12 cellular contexts compared by ENCODE assay signal in the genomic region with DNA sequence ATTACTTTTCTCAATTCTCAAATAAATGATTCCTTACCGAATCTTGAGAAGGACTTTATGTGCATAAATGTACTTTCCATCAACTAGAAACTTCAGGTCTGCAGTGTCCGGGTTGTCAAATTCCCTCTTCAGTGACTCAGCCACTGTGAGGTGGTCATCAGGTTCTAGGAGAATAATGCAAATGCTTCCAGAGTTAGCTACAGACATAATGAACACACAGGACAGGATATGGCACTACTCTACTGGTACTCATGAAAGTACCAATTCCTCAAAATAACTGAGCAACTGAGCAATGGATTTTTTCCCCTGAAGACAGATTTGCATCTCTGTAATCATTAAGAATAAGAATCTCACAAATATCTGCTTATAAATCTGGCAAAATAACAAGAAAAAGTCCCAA. TPM values are rescaled to one million over a fixed set of nuclear protein-coding genes. Genes with fewer than 3 reads are reported as not detected.
DNase-seq lines count a peak whose midpoint lies in the region; ATAC-seq and TF ChIP-seq lines count a peak whose summit lies in the region.
"Had no signal": no experiment of that assay in that cellular context is flagged by ENCODE, and none has a peak within 500 bp of the region (broad histone marks: within the 10 kb centered on the region; RNA-seq: fewer than 3 reads in every experiment).

No MANE protein-coding gene starts in this region.

- H3K36me3 ChIP-seq in transverse colon (no peaks in the 10 kb centered on the region), mesendoderm (ENCODE audit: control insufficient read depth, insufficient read depth, low read length) (no peaks in the 10 kb centered on the region)
- H3K36me3 ChIP-seq: thoracic aorta had no signal

- ATAC-seq in GM19452 (IDR thresholded peaks at IDR 0.05; ENCODE audit: unreplicated experiment) = peak; percentile 23
- peak; percentile 32 for ATAC-seq in HG03460 (IDR thresholded peaks at IDR 0.05; ENCODE audit: unreplicated experiment)
- ATAC-seq in HG03175 (IDR thresholded peaks at IDR 0.05; ENCODE audit: unreplicated experiment) = no peak

- H3K56ac ChIP-seq in mesendoderm (ENCODE audit: low read length) = no peak overlapping the region

- H3K79me2 ChIP-seq in mesendoderm (ENCODE audit: control insufficient read depth, insufficient read depth, low read length) = no peaks in the 10 kb centered on the region

- H3K27me3 Mint-ChIP-seq in CD14-positive monocyte (ENCODE audit: low read depth in 3 of 3) = peaks cover 0 to 3% (median 0%) of the 10 kb centered on the region in 3 donors
- H3K27me3 Mint-ChIP-seq in dendritic cell treated with granulocyte-macrophage colony-stimulating factor and Interleukin-4, amounts not matched to agents 40 ng/mL and 50 ng/mL, for 4 days = no peaks in the 10 kb centered on the region

- TF ChIP-seq CTCF in CD14-positive monocyte (IDR thresholded peaks at IDR 0.05) = no peak
- TF ChIP-seq CTCF in transverse colon (IDR thresholded peaks at IDR 0.05) = no peak

- peaks cover 0 to 3% (median 0%) of the 10 kb centered on the region in 7 donors for H3K9me3 Mint-ChIP-seq in CD14-positive monocyte
- H3K9me3 Mint-ChIP-seq in dendritic cell treated with granulocyte-macrophage colony-stimulating factor and Interleukin-4, amounts not matched to agents 40 ng/mL and 50 ng/mL, for 4 days = no peaks in the 10 kb centered on the region

- H3K9me3 ChIP-seq in transverse colon = no peaks in the 10 kb centered on the region
- H3K9me3 ChIP-seq: thoracic aorta had no signal

- H2AK5ac ChIP-seq in mesendoderm (ENCODE audit: low read length) = no peak overlapping the region

- H3K23ac ChIP-seq in mesendoderm (ENCODE audit: low read length) = no peak overlapping the region

- in situ Hi-C loops in transverse colon (cut with MboI; ENCODE audit: low pct_ligation_motif_present in 1 of 4, low pct_unique_long_range_greater_than_20kb in 1 of 4, low sequenced_read_pairs in 3 of 4) = no loop called here

- no peak overlapping the region for H3K4ac ChIP-seq in mesendoderm (ENCODE audit: low read depth, low read length)

- H4K8ac ChIP-seq in mesendoderm (ENCODE audit: low read depth, low read length) = no peak overlapping the region

- no peak for TF ChIP-seq EP300 in transverse colon (IDR thresholded peaks at IDR 0.05; ENCODE audit: low read depth)

- no peak overlapping the region for H2BK120ac ChIP-seq in mesendoderm (ENCODE audit: low read depth, low read length)

- H4K5ac ChIP-seq in mesendoderm (ENCODE audit: low read length) = no peak overlapping the region

- H3K4me2 ChIP-seq in mesendoderm (ENCODE audit: low read length) = no peak overlapping the region

- no peak for TF ChIP-seq POLR2A in transverse colon (IDR thresholded peaks at IDR 0.05)

- H3K27ac ChIP-seq in transverse colon (peak overlapping the region in 1 of 4 donors; percentile 60), mesendoderm (ENCODE audit: low read depth, low read length) (no peak overlapping the region)
- H3K27ac ChIP-seq: thoracic aorta had no signal

- no peak overlapping the region for H3K18ac ChIP-seq in mesendoderm (ENCODE audit: low read length)

- H3K79me1 ChIP-seq in mesendoderm (ENCODE audit: low read length) = no peaks in the 10 kb centered on the region

- 83 to 100% methylated on average over 1 to 2 of the region's 2 CpGs for WGBS in transverse colon (ENCODE audit: low coverage in 1 of 2), 2 donors
- no CpG with 5 or more reads among the region's 2 CpGs for WGBS in mesendoderm (ENCODE audit: extremely low coverage, insufficient coverage, low lambda C conversion rate)

- no peak for DNase-seq in CD14-positive monocyte (ENCODE audit: low spot score)
- no peak for DNase-seq in transverse colon
- DNase-seq in mesendoderm = no peak
- DNase-seq in central memory CD4-positive, alpha-beta T cell = no peak
- DNase-seq: activated CD8-positive, alpha-beta memory T cell treated with anti-CD3 and anti-CD28 coated beads, Interleukin-2, amount 50 U/mL, for 4 hours; DMS79 treated with DMSO at 0.1 percent for 48 hours; NCI-H187 treated with DMSO at 0.1 percent for 48 hours had no signal

- peaks cover 0 to 10% (median 0%) of the 10 kb centered on the region in 4 donors for H3K4me1 ChIP-seq in transverse colon
- peaks cover 5% of the 10 kb centered on the region for H3K4me1 ChIP-seq in mesendoderm (ENCODE audit: control insufficient read depth, low read depth, low read length)

- H3K27me3 ChIP-seq in transverse colon (no peaks in the 10 kb centered on the region), mesendoderm (ENCODE audit: insufficient read depth, low read length, poor library complexity) (no peaks in the 10 kb centered on the region)

- peaks cover 81% of the 10 kb centered on the region for H3K4me1 Mint-ChIP-seq in CD14-positive monocyte
- peaks cover 88% of the 10 kb centered on the region for H3K4me1 Mint-ChIP-seq in dendritic cell treated with granulocyte-macrophage colony-stimulating factor and Interleukin-4, amounts not matched to agents 40 ng/mL and 50 ng/mL, for 4 days (ENCODE audit: low read depth)

- no peak overlapping the region for H3K4me3 ChIP-seq in transverse colon
- H3K4me3 ChIP-seq in mesendoderm (ENCODE audit: low read length) = no peak overlapping the region
- H3K4me3 ChIP-seq: thoracic aorta had no signal

- no peak overlapping the region for H3K9ac ChIP-seq in mesendoderm (ENCODE audit: low read length)

- H3K4me3 Mint-ChIP-seq in CD14-positive monocyte = no peak overlapping the region
- H3K4me3 Mint-ChIP-seq in dendritic cell treated with granulocyte-macrophage colony-stimulating factor and Interleukin-4, amounts not matched to agents 40 ng/mL and 50 ng/mL, for 4 days = peak overlapping the region; percentile 9

- peaks cover 56 to 82% of the 10 kb centered on the region in 2 donors for H3K36me3 Mint-ChIP-seq in CD14-positive monocyte
- peaks cover 94% of the 10 kb centered on the region for H3K36me3 Mint-ChIP-seq in dendritic cell treated with granulocyte-macrophage colony-stimulating factor and Interleukin-4, amounts not matched to agents 40 ng/mL and 50 ng/mL, for 4 days (ENCODE audit: low read depth)

- intact Hi-C loops in CD14-positive monocyte (cut with micrococcal nuclease) (loop anchor here (5.0 to 10.0 kb wide), 4 partner anchors 57 to 481 kb away; no protein-coding TSS in a partner anchor), transverse colon (cut with DNase I; ENCODE audit: low total_unique reads) (no loop called here)
- intact Hi-C loops in dendritic cell treated with granulocyte-macrophage colony-stimulating factor and Interleukin-4, amounts not matched to agents 40 ng/mL and 50 ng/mL, for 4 days (cut with micrococcal nuclease) = no loop called here

- peak overlapping the region; percentile 91 to 98 (median 97) for H3K27ac Mint-ChIP-seq in CD14-positive monocyte
- peak overlapping the region; percentile 96 for H3K27ac Mint-ChIP-seq in dendritic cell treated with granulocyte-macrophage colony-stimulating factor and Interleukin-4, amounts not matched to agents 40 ng/mL and 50 ng/mL, for 4 days

- H2BK15ac ChIP-seq in mesendoderm (replicated peaks; ENCODE audit: low read depth) = no peak overlapping the region

- H2BK5ac ChIP-seq in mesendoderm (ENCODE audit: low read length) = no peak overlapping the region

RNA-seq across cellular contexts. Expression of a gene that starts 31.2 kb away (rescaled TPM):
- polyA plus RNA-seq in CD14-positive monocyte = 100 to 1,000 TPM in 1 of 2 donors, 10 to 100 TPM in 1; 64.4 to 100 TPM
- 1 to 10 TPM; 5.2 to 8.1 (median 6.1) TPM for total RNA-seq in transverse colon
- polyA plus RNA-seq in mesendoderm (2013, experiment 1 of 2) = 8.9 TPM
- 9.0 TPM for polyA plus RNA-seq in mesendoderm (2013, experiment 2 of 2)

Comparison
In these comparisons a context has a peak if more than half of its experiments do, and no peak if none do; other contexts are left out.
1. intact Hi-C loops: an anchor here in CD14-positive monocyte (5.0 to 10.0 kb wide); none called in dendritic cell treated with granulocyte-macrophage colony-stimulating factor and Interleukin-4, amounts not matched to agents 40 ng/mL and 50 ng/mL, for 4 days and transverse colon.